In the genomic region with DNA sequence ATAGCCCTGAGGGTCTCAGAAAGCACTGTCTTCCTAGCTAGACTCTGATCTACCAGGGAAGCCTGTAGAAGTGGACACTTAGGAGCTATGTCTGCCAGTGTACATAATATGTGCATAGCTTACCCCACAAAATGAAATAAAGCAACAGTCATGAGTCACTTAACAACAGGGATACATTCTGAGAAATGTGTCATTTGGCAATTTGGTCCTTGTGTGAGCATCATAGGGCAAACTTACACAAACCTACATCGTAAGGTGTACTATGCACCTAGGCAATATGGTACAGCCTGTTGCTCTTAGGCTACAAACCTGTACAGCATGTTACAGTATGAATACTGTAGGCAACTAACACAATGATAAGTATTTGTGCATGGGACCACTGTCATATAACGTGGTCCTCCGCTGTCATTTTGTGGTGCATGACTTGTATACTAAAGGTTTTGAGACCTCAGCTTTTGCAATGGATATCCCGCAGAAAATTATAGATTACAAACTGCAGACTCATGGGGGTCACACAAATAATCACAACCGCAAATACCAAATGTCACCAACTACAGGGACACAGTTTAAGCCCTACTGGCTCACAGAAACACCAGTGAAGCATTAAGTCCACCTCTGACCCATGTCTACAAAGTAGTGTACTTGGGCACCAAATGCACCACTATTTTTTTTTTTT, we compare ENCODE assay signal across 8 cellular contexts. TPM values are rescaled to one million over a fixed set of nuclear protein-coding genes. Genes with fewer than 3 reads are reported as not detected.
DNase-seq lines count a peak whose midpoint lies in the region; ATAC-seq, FAIRE-seq and TF ChIP-seq lines count a peak whose summit lies in the region.

No MANE protein-coding gene starts in this region.

- H3K27ac ChIP-seq in HepG2 (ENCODE audit: extremely low read length, insufficient read depth, low read length) = peak overlapping the region; percentile 53

- H3K9me3 ChIP-seq in adipocyte (ENCODE audit: control insufficient read depth, low read length) (no peaks in the 10 kb centered on the region), HepG2 (ENCODE audit: low read length) (no peaks in the 10 kb centered on the region)

- no peak overlapping the region for H2AFZ ChIP-seq in HepG2 (ENCODE audit: low read length)

- CTCF ChIA-PET in activated naive CD4-positive, alpha-beta T cell treated with anti-CD3 and anti-CD28 coated beads, Interleukin-2, amount 10 ng/mL, durations not matched to agents 7 days and 5 days (lab: Charles Lee) = interaction anchor here (1.2 kb wide), 1 partner anchor 17 kb away, joined by 3 read pairs; no protein-coding TSS in a partner anchor
- CTCF ChIA-PET in HepG2 (lab: Yijun Ruan, JAX; ENCODE audit: low intra/inter-chr PET ratio, low total read pairs) = no interaction called here

- H3K4me1 ChIP-seq in adipocyte (ENCODE audit: control insufficient read depth, insufficient read depth, low read length) (peaks cover 20% of the 10 kb centered on the region), HepG2 (ENCODE audit: insufficient read depth, low read length) (peaks cover 36% of the 10 kb centered on the region)

- H3K4me3 ChIP-seq in adipocyte (ENCODE audit: low read length) = peak overlapping the region; percentile 92
- peak overlapping the region in 1 of 3 experiments; percentile 34; a peak in 1 of 6 replicates for H3K4me3 ChIP-seq in HepG2 (replicated peaks in 1 of 3; ENCODE audit: insufficient read depth in 1 of 3, low read depth in 2 of 3, low read length in 3 of 3)

- H3K4me1 Mint-ChIP-seq in activated naive CD4-positive, alpha-beta T cell treated with anti-CD3 and anti-CD28 coated beads, Interleukin-2, amount 10 ng/mL, durations not matched to agents 7 days and 5 days = peaks cover 27% of the 10 kb centered on the region
- peaks cover 21% of the 10 kb centered on the region for H3K4me1 Mint-ChIP-seq in type B pancreatic cell (ENCODE audit: unreplicated experiment)

- WGBS in HepG2 (ENCODE audit: low lambda C conversion rate) = 63% methylated on average over 4 of the region's 5 CpGs

- TF ChIP-seq POLR2A in HepG2 (IDR thresholded peaks at IDR 0.05; ENCODE audit: insufficient read depth in 1 of 2, low read depth in 2 of 2, low read length in 2 of 2) = no peak

- peaks cover under 1% of the 10 kb centered on the region for H3K36me3 ChIP-seq in adipocyte (ENCODE audit: control insufficient read depth, insufficient read depth, low read length, severe bottlenecking)
- peaks cover 3 to 5% of the 10 kb centered on the region in 2 experiments; a peak in 3 of 5 replicates for H3K36me3 ChIP-seq in HepG2 (replicated peaks in 1 of 2; ENCODE audit: control insufficient read depth in 1 of 2, insufficient read depth in 2 of 2, low read length in 2 of 2)

- no peak for DNase-seq in activated naive CD4-positive, alpha-beta T cell treated with anti-CD3 and anti-CD28 coated beads, Interleukin-2, amount 10 ng/mL, durations not matched to agents 7 days and 5 days
- no peak for DNase-seq in activated naive CD4-positive, alpha-beta T cell (lab: John Stamatoyannopoulos, UW)
- DNase-seq in adipocyte (ENCODE audit: low read depth) (peak; percentile 33), HepG2 (ENCODE audit: low spot score) (peak; percentile 13), type B pancreatic cell (ENCODE audit: extremely low spot score, unreplicated experiment) (no peak), KBM-7 (no peak), DMS53 treated with DMSO at 0.1 percent for 48 hours (lab: John Stamatoyannopoulos, UW; ENCODE audit: unreplicated experiment) (no peak), RCC 7860 (ENCODE audit: low spot score) (no peak)

- H3K27me3 ChIP-seq in adipocyte (replicated peaks; ENCODE audit: control insufficient read depth, insufficient read depth, low read length) = no peaks in the 10 kb centered on the region
- H3K27me3 ChIP-seq in HepG2 (ENCODE audit: control insufficient read depth in 1 of 2, insufficient read depth in 2 of 2, low read length in 2 of 2) = no peaks in the 10 kb centered on the region

- TF ChIP-seq RAD21 in HepG2 (CRISPR knock-in tag; IDR thresholded peaks at IDR 0.05) = no peak

- H3K9ac ChIP-seq in adipocyte (ENCODE audit: low read length) (peak overlapping the region; percentile 94), HepG2 (ENCODE audit: insufficient read depth, low read depth, low read length) (no peak overlapping the region)

- ATAC-seq in HepG2 = peak; percentile 15

- H3K27ac Mint-ChIP-seq in activated naive CD4-positive, alpha-beta T cell treated with anti-CD3 and anti-CD28 coated beads, Interleukin-2, amount 10 ng/mL, durations not matched to agents 7 days and 5 days = no peak overlapping the region
- H3K27ac Mint-ChIP-seq in type B pancreatic cell = peak overlapping the region; percentile 93

- peak overlapping the region; percentile 95 for H3K4me3 Mint-ChIP-seq in activated naive CD4-positive, alpha-beta T cell treated with anti-CD3 and anti-CD28 coated beads, Interleukin-2, amount 10 ng/mL, durations not matched to agents 7 days and 5 days
- peak overlapping the region; percentile 96 for H3K4me3 Mint-ChIP-seq in type B pancreatic cell

- POLR2A ChIA-PET in HepG2 (lab: Yijun Ruan, JAX) = interaction anchor here (0.8 to 2.5 kb wide), 13 partner anchors 10 to 322 kb away, joined by 3 to 36 read pairs (median 4); partner anchors contain the start of genes MRPS24, STK17A and UBE2D4

- H3K9me3 Mint-ChIP-seq in activated naive CD4-positive, alpha-beta T cell treated with anti-CD3 and anti-CD28 coated beads, Interleukin-2, amount 10 ng/mL, durations not matched to agents 7 days and 5 days = no peaks in the 10 kb centered on the region
- H3K9me3 Mint-ChIP-seq in type B pancreatic cell = no peaks in the 10 kb centered on the region

- H4K20me1 ChIP-seq in HepG2 (ENCODE audit: insufficient read depth, low read length) = peaks cover 28% of the 10 kb centered on the region

- H3K79me2 ChIP-seq in HepG2 (ENCODE audit: insufficient read depth, low read length) = peaks cover 54% of the 10 kb centered on the region

- intact Hi-C loops in HepG2 (cut with micrococcal nuclease; ENCODE audit: unreplicated experiment) = loop anchor here (1.0 to 2.0 kb wide), 3 partner anchors 22 to 39 kb away; partner anchors contain the start of genes MRPS24 and UBE2D4

- H3K4me2 ChIP-seq in HepG2 (ENCODE audit: low read depth, low read length) = peak overlapping the region; percentile 70

- in situ Hi-C loops in HepG2 (cut with HindIII; ENCODE audit: extremely low pct_ligation_motif_present, low pct_unique_long_range_greater_than_20kb) = no loop called here
- in situ Hi-C loops in KBM-7 (cut with MboI; ENCODE audit: low pct_unique_long_range_greater_than_20kb, low sequenced_read_pairs) = no loop called here

- no peak for TF ChIP-seq EP300 in HepG2 (IDR thresholded peaks at IDR 0.05; ENCODE audit: low read depth in 2 of 2, low read length in 2 of 2)
- TF ChIP-seq EP300 in HepG2 (CRISPR knock-in tag; IDR thresholded peaks at IDR 0.05; ENCODE audit: borderline replicate concordance) = no peak

- BruUV-seq in HepG2 (replicated peaks; lab: Mats Ljungman, UMichigan) = TSS peak; percentile 49

- TF ChIP-seq CTCF in HepG2 (CRISPR knock-in tag; IDR thresholded peaks at IDR 0.05) = no peak
- no peak for TF ChIP-seq CTCF in type B pancreatic cell (conservative IDR thresholded peaks at IDR 0.05)

- no peaks in the 10 kb centered on the region for H3K27me3 Mint-ChIP-seq in activated naive CD4-positive, alpha-beta T cell treated with anti-CD3 and anti-CD28 coated beads, Interleukin-2, amount 10 ng/mL, durations not matched to agents 7 days and 5 days
- H3K27me3 Mint-ChIP-seq in type B pancreatic cell = no peaks in the 10 kb centered on the region

- H3K36me3 Mint-ChIP-seq in activated naive CD4-positive, alpha-beta T cell treated with anti-CD3 and anti-CD28 coated beads, Interleukin-2, amount 10 ng/mL, durations not matched to agents 7 days and 5 days = no peaks in the 10 kb centered on the region
- peaks cover 6% of the 10 kb centered on the region for H3K36me3 Mint-ChIP-seq in type B pancreatic cell

- FAIRE-seq in HepG2 (lab: Jason Lieb, UNC) (no peak), RCC 7860 (lab: Jason Lieb, UNC) (no peak)

RNA-seq across cellular contexts. Expression of gene URGCP, which starts 1.7 kb away (rescaled TPM):
- 20.8 and 22.3 TPM in 2 replicates for total RNA-seq in HepG2 (2016; rRNA removed; fragmentation: Illumina TruSeq; extraction: Trizol)
- 3.9 and 5.6 TPM in 2 replicates for total RNA-seq in HepG2 (2016; cell fraction: cytosol; rRNA removed; fragmentation: Illumina TruSeq; extraction: Trizol; ENCODE audit: low read depth)
- 19.9 and 24.0 TPM in 2 replicates for total RNA-seq in HepG2 (2016; cell fraction: insoluble cytoplasmic fraction; rRNA removed; fragmentation: Illumina TruSeq; extraction: Trizol)
- 5.5 and 7.7 TPM in 2 replicates for total RNA-seq in HepG2 (2016; cell fraction: membrane; rRNA removed; fragmentation: Illumina TruSeq; extraction: Trizol)
- total RNA-seq in HepG2 (2016; cell fraction: nucleus; rRNA removed; fragmentation: Illumina TruSeq; extraction: Trizol) = 12.6 and 14.4 TPM in 2 replicates
- 25.8 and 29.7 TPM in 2 replicates for polyA plus RNA-seq in HepG2 (2011; rRNA removed)
- 14.7 and 17.8 TPM in 2 replicates for polyA plus RNA-seq in HepG2 (2011; cell fraction: cytosol; rRNA removed)
- 19.4 and 22.1 TPM in 2 replicates for polyA plus RNA-seq in HepG2 (2011; cell fraction: nucleus; rRNA removed)
- 13.7 and 15.6 TPM in 2 replicates for polyA plus RNA-seq in HepG2 (2012)
- 4.0 and 4.5 TPM in 2 replicates for polyA plus RNA-seq in HepG2 (2016; cell fraction: cytosol; fragmentation: Illumina TruSeq; extraction: Trizol; ENCODE audit: low read depth)
- 14.1 and 16.1 TPM in 2 replicates for polyA plus RNA-seq in HepG2 (2016; cell fraction: insoluble cytoplasmic fraction; fragmentation: Illumina TruSeq; extraction: Trizol; ENCODE audit: low read depth)
- 3.7 and 3.8 TPM in 2 replicates for polyA plus RNA-seq in HepG2 (2016; cell fraction: membrane; fragmentation: Illumina TruSeq; extraction: Trizol; ENCODE audit: low read depth)
- 29.6 and 30.0 TPM in 2 replicates for polyA plus RNA-seq in HepG2 (2016; cell fraction: nucleus; fragmentation: Illumina TruSeq; extraction: Trizol; ENCODE audit: insufficient read depth, low read depth)
- 30.5 and 51.3 TPM in 2 replicates for polyA minus RNA-seq in HepG2 (2011; rRNA and poly(A)+ RNA removed; ENCODE audit: low replicate concordance)
- polyA minus RNA-seq in HepG2 (2011; cell fraction: cytosol; rRNA and poly(A)+ RNA removed) = 14.4 and 19.8 TPM in 2 replicates
- 16.4 and 18.4 TPM in 2 replicates for polyA minus RNA-seq in HepG2 (2011; cell fraction: nucleus; rRNA and poly(A)+ RNA removed)
- total RNA-seq in type B pancreatic cell (ENCODE audit: low replicate concordance) = 28.2 and 35.0 TPM in 2 replicates

RNA-seq across cellular contexts. Expression of gene UBE2D4, which starts 21.6 kb away (rescaled TPM):
- 9.9 and 11.2 TPM in 2 replicates for total RNA-seq in HepG2 (2016; rRNA removed; fragmentation: Illumina TruSeq; extraction: Trizol)
- total RNA-seq in HepG2 (2016; cell fraction: cytosol; rRNA removed; fragmentation: Illumina TruSeq; extraction: Trizol; ENCODE audit: low read depth) = 27.1 and 31.4 TPM in 2 replicates
- total RNA-seq in HepG2 (2016; cell fraction: insoluble cytoplasmic fraction; rRNA removed; fragmentation: Illumina TruSeq; extraction: Trizol) = 7.7 and 8.5 TPM in 2 replicates
- 39.7 and 40.1 TPM in 2 replicates for total RNA-seq in HepG2 (2016; cell fraction: membrane; rRNA removed; fragmentation: Illumina TruSeq; extraction: Trizol)
- total RNA-seq in HepG2 (2016; cell fraction: nucleus; rRNA removed; fragmentation: Illumina TruSeq; extraction: Trizol) = 4.1 and 4.4 TPM in 2 replicates
- 14.2 and 16.0 TPM in 2 replicates for polyA plus RNA-seq in HepG2 (2011; rRNA removed)
- 13.8 and 14.2 TPM in 2 replicates for polyA plus RNA-seq in HepG2 (2011; cell fraction: cytosol; rRNA removed)
- polyA plus RNA-seq in HepG2 (2011; cell fraction: nucleus; rRNA removed) = 3.6 and 5.4 TPM in 2 replicates
- polyA plus RNA-seq in HepG2 (2012) = 6.9 and 8.8 TPM in 2 replicates
- polyA plus RNA-seq in HepG2 (2016; cell fraction: cytosol; fragmentation: Illumina TruSeq; extraction: Trizol; ENCODE audit: low read depth) = 91.7 and 93.4 TPM in 2 replicates
- polyA plus RNA-seq in HepG2 (2016; cell fraction: insoluble cytoplasmic fraction; fragmentation: Illumina TruSeq; extraction: Trizol; ENCODE audit: low read depth) = 15.2 and 16.0 TPM in 2 replicates
- 66.7 and 74.8 TPM in 2 replicates for polyA plus RNA-seq in HepG2 (2016; cell fraction: membrane; fragmentation: Illumina TruSeq; extraction: Trizol; ENCODE audit: low read depth)
- 10.1 and 10.4 TPM in 2 replicates for polyA plus RNA-seq in HepG2 (2016; cell fraction: nucleus; fragmentation: Illumina TruSeq; extraction: Trizol; ENCODE audit: insufficient read depth, low read depth)
- 31.2 and 45.4 TPM in 2 replicates for polyA minus RNA-seq in HepG2 (2011; rRNA and poly(A)+ RNA removed; ENCODE audit: low replicate concordance)
- polyA minus RNA-seq in HepG2 (2011; cell fraction: cytosol; rRNA and poly(A)+ RNA removed) = 5.8 and 6.0 TPM in 2 replicates
- polyA minus RNA-seq in HepG2 (2011; cell fraction: nucleus; rRNA and poly(A)+ RNA removed) = 4.4 and 5.1 TPM in 2 replicates
- total RNA-seq in type B pancreatic cell (ENCODE audit: low replicate concordance) = 11.4 and 16.7 TPM in 2 replicates

RNA-seq across cellular contexts. Expression of gene MRPS24, which starts 35.4 kb away (rescaled TPM):
- total RNA-seq in HepG2 (2016; rRNA removed; fragmentation: Illumina TruSeq; extraction: Trizol) = 135 and 143 TPM in 2 replicates
- 121 and 142 TPM in 2 replicates for total RNA-seq in HepG2 (2016; cell fraction: cytosol; rRNA removed; fragmentation: Illumina TruSeq; extraction: Trizol; ENCODE audit: low read depth)
- total RNA-seq in HepG2 (2016; cell fraction: insoluble cytoplasmic fraction; rRNA removed; fragmentation: Illumina TruSeq; extraction: Trizol) = 140 and 157 TPM in 2 replicates
- 117 and 135 TPM in 2 replicates for total RNA-seq in HepG2 (2016; cell fraction: membrane; rRNA removed; fragmentation: Illumina TruSeq; extraction: Trizol)
- 60.4 and 60.7 TPM in 2 replicates for total RNA-seq in HepG2 (2016; cell fraction: nucleus; rRNA removed; fragmentation: Illumina TruSeq; extraction: Trizol)
- 153 and 162 TPM in 2 replicates for polyA plus RNA-seq in HepG2 (2011; rRNA removed)
- 180 and 315 TPM in 2 replicates for polyA plus RNA-seq in HepG2 (2011; cell fraction: cytosol; rRNA removed)
- polyA plus RNA-seq in HepG2 (2011; cell fraction: nucleus; rRNA removed) = 97.9 and 112 TPM in 2 replicates
- 131 and 143 TPM in 2 replicates for polyA plus RNA-seq in HepG2 (2012)
- polyA plus RNA-seq in HepG2 (2016; cell fraction: cytosol; fragmentation: Illumina TruSeq; extraction: Trizol; ENCODE audit: low read depth) = 161 and 177 TPM in 2 replicates
- polyA plus RNA-seq in HepG2 (2016; cell fraction: insoluble cytoplasmic fraction; fragmentation: Illumina TruSeq; extraction: Trizol; ENCODE audit: low read depth) = 160 and 176 TPM in 2 replicates
- 136 TPM in 2 replicates for polyA plus RNA-seq in HepG2 (2016; cell fraction: membrane; fragmentation: Illumina TruSeq; extraction: Trizol; ENCODE audit: low read depth)
- polyA plus RNA-seq in HepG2 (2016; cell fraction: nucleus; fragmentation: Illumina TruSeq; extraction: Trizol; ENCODE audit: insufficient read depth, low read depth) = 98.7 and 110 TPM in 2 replicates
- polyA minus RNA-seq in HepG2 (2011; rRNA and poly(A)+ RNA removed; ENCODE audit: low replicate concordance) = 157 and 159 TPM in 2 replicates
- polyA minus RNA-seq in HepG2 (2011; cell fraction: cytosol; rRNA and poly(A)+ RNA removed) = 50.6 and 68.1 TPM in 2 replicates
- polyA minus RNA-seq in HepG2 (2011; cell fraction: nucleus; rRNA and poly(A)+ RNA removed) = 22.4 TPM in 2 replicates
- 96.6 and 101 TPM in 2 replicates for total RNA-seq in type B pancreatic cell (ENCODE audit: low replicate concordance)

Comparison
In these comparisons a context has a peak if more than half of its experiments do, and no peak if none do; other contexts are left out.
1. DNase-seq: peak in adipocyte (single experiment) and HepG2 (single experiment); none in activated naive CD4-positive, alpha-beta T cell treated with anti-CD3 and anti-CD28 coated beads, Interleukin-2, amount 10 ng/mL, durations not matched to agents 7 days and 5 days (single experiment), activated naive CD4-positive, alpha-beta T cell (0 of 4), type B pancreatic cell (single experiment), KBM-7 (single experiment), DMS53 treated with DMSO at 0.1 percent for 48 hours (single experiment) and RCC 7860 (single experiment).